Comparison of ENCODE assay signal across 9 cellular contexts in the genomic region with DNA sequence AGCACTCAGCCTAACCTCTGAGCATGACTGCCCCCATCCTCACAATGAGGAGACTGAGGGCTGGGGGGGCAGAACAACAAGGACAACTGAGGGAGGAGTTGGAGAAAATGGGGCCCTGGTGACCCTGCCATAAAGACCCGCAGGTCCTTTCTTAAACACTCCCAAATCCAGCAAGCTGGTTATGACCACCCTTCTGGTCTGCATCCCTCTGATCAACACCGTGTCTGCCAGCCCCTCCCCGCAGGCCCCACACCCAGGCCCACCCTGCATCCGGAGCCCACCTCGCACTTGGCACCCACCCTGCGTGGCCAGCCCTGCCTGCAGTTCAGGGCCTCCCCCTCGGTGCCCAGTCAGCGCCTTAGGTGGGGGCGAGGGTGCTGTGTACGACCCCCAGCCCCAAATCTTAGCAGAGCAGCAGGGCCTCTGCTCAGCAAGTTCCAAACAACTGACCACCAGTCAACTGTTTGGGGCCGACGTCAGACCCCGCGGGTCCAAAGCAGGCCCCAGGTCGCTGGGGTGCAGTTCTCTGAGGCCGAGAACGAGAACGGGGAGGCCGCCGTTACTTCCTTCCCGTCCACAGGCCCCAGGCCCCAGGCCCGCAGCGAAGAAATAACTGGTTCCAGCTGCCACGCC. TPM values are rescaled to one million over a fixed set of nuclear protein-coding genes. Genes with fewer than 3 reads are reported as not detected.
DNase-seq lines count a peak whose midpoint lies in the region; ATAC-seq and TF ChIP-seq lines count a peak whose summit lies in the region.
"Had no signal": no experiment of that assay in that cellular context is flagged by ENCODE, and none has a peak within 500 bp of the region (broad histone marks: within the 10 kb centered on the region; RNA-seq: fewer than 3 reads in every experiment).

No MANE protein-coding gene starts in this region.

- peak overlapping the region; percentile 75 for H3K4me3 Mint-ChIP-seq in stimulated activated naive CD8-positive, alpha-beta T cell treated with anti-CD3 and anti-CD28 coated beads, Interleukin-15, Interleukin-2, amounts not matched to agents 100 ng/mL and 50 ng/mL, for 24 hours

- TF ChIP-seq POLR2A in gastroesophageal sphincter (IDR thresholded peaks at IDR 0.05): no peak
- TF ChIP-seq POLR2A in gastrocnemius medialis (IDR thresholded peaks at IDR 0.05): no peak

- in situ Hi-C loops in gastrocnemius medialis (cut with MboI; ENCODE audit: low sequenced_read_pairs in 4 of 4): loop anchor here in 3 of 4 donors (25.0 kb wide), 3 partner anchors 131 to 1419 kb away; a partner anchor contains a TSS

- peaks cover 62% of the 10 kb centered on the region for H3K4me1 Mint-ChIP-seq in stimulated activated naive CD8-positive, alpha-beta T cell treated with anti-CD3 and anti-CD28 coated beads, Interleukin-15, Interleukin-2, amounts not matched to agents 100 ng/mL and 50 ng/mL, for 24 hours (ENCODE audit: low read depth)

- H3K27me3 Mint-ChIP-seq in stimulated activated naive CD8-positive, alpha-beta T cell treated with anti-CD3 and anti-CD28 coated beads, Interleukin-15, Interleukin-2, amounts not matched to agents 100 ng/mL and 50 ng/mL, for 24 hours: no peaks in the 10 kb centered on the region

- H3K27me3 ChIP-seq in RWPE2 (ENCODE audit: insufficient read depth, poor library complexity, severe bottlenecking) (no peaks in the 10 kb centered on the region), gastroesophageal sphincter (no peaks in the 10 kb centered on the region), gastrocnemius medialis (no peaks in the 10 kb centered on the region)

- no peaks in the 10 kb centered on the region for H3K9me3 Mint-ChIP-seq in stimulated activated naive CD8-positive, alpha-beta T cell treated with anti-CD3 and anti-CD28 coated beads, Interleukin-15, Interleukin-2, amounts not matched to agents 100 ng/mL and 50 ng/mL, for 24 hours

- H3K9me3 ChIP-seq in RWPE2 (ENCODE audit: severe bottlenecking) (no peaks in the 10 kb centered on the region), gastroesophageal sphincter (no peaks in the 10 kb centered on the region), gastrocnemius medialis (no peaks in the 10 kb centered on the region)

- DNase-seq in stimulated activated naive CD8-positive, alpha-beta T cell treated with anti-CD3 and anti-CD28 coated beads, Interleukin-15, Interleukin-2, amounts not matched to agents 100 U/mL and 50 U/mL, for 24 hours: no peak
- DNase-seq in RWPE2 (ENCODE audit: low spot score) (no peak), gastrocnemius medialis (no peak), mesenteric fat pad (ENCODE audit: low spot score) (no peak)

- peak overlapping the region; percentile 76 for H3K27ac Mint-ChIP-seq in stimulated activated naive CD8-positive, alpha-beta T cell treated with anti-CD3 and anti-CD28 coated beads, Interleukin-15, Interleukin-2, amounts not matched to agents 100 ng/mL and 50 ng/mL, for 24 hours

- 16% methylated on average over 3 of the region's 24 CpGs; no CpG with 5 or more reads in 1 of the 2 donors for WGBS in gastroesophageal sphincter (ENCODE audit: low coverage in 1 of 2), 2 donors

- no peak for TF ChIP-seq EP300 in gastroesophageal sphincter (IDR thresholded peaks at IDR 0.05)

- H3K36me3 ChIP-seq in RWPE2 (ENCODE audit: low read depth): no peaks in the 10 kb centered on the region
- H3K36me3 ChIP-seq in gastroesophageal sphincter: no peaks in the 10 kb centered on the region
- H3K36me3 ChIP-seq in gastrocnemius medialis: no peaks in the 10 kb centered on the region

- no peak for TF ChIP-seq CTCF in RWPE2 (IDR thresholded peaks at IDR 0.05; ENCODE audit: poor library complexity, severe bottlenecking)
- no peak for TF ChIP-seq CTCF in gastroesophageal sphincter (IDR thresholded peaks at IDR 0.05)
- no peak for TF ChIP-seq CTCF in gastrocnemius medialis (IDR thresholded peaks at IDR 0.05 in 4 of 5, conservative IDR thresholded peaks at IDR 0.05 in 1 of 5)

- H3K4me1 ChIP-seq in RWPE2 (ENCODE audit: insufficient read depth, poor library complexity, severe bottlenecking) (no peaks in the 10 kb centered on the region), gastroesophageal sphincter (peaks cover 11 to 69% (median 56%) of the 10 kb centered on the region in 3 donors), gastrocnemius medialis (peaks cover 51 to 62% of the 10 kb centered on the region in 2 donors)

- ATAC-seq in stimulated activated naive CD8-positive, alpha-beta T cell treated with anti-CD3 and anti-CD28 coated beads, Interleukin-15, Interleukin-2, amounts not matched to agents 100 U/mL and 50 U/mL, for 24 hours: no peak
- ATAC-seq in RWPE2 (ENCODE audit: low read depth): peak; percentile 19
- no peak for ATAC-seq in gastroesophageal sphincter
- no peak for ATAC-seq in gastrocnemius medialis
- ATAC-seq in GM21529 (IDR thresholded peaks at IDR 0.05; ENCODE audit: unreplicated experiment): no peak
- ATAC-seq in HG03469 (IDR thresholded peaks at IDR 0.05; ENCODE audit: unreplicated experiment): no peak

- H3K36me3 Mint-ChIP-seq in stimulated activated naive CD8-positive, alpha-beta T cell treated with anti-CD3 and anti-CD28 coated beads, Interleukin-15, Interleukin-2, amounts not matched to agents 100 ng/mL and 50 ng/mL, for 24 hours (ENCODE audit: low read depth): no peaks in the 10 kb centered on the region

- intact Hi-C loops in gastrocnemius medialis (cut with DNase I; ENCODE audit: low total_unique reads): loop anchor here (2.0 kb wide), 1 partner anchor 16 kb away; no protein-coding TSS in a partner anchor

- H3K27ac ChIP-seq in RWPE2 (ENCODE audit: poor library complexity, severe bottlenecking): no peak overlapping the region
- peak overlapping the region; percentile 83 to 97 (median 96) for H3K27ac ChIP-seq in gastroesophageal sphincter
- H3K27ac ChIP-seq in gastrocnemius medialis: peak overlapping the region; percentile 87 to 95 (median 94)

- H3K4me3 ChIP-seq in RWPE2 (ENCODE audit: severe bottlenecking) (peak overlapping the region; percentile 51), gastroesophageal sphincter (peak overlapping the region; percentile 77 to 83), gastrocnemius medialis (peak overlapping the region; percentile 72 to 93 (median 80))

RNA-seq across cellular contexts. Expression of a gene that starts 1.2 kb away (rescaled TPM):
- 100 to 1,000 TPM in 1 of 4 donors, 10 to 100 TPM in 3; 44.7 to 105 (median 61.6) TPM for total RNA-seq in gastroesophageal sphincter
- 10 to 100 TPM; 11.4 to 84.6 (median 11.8) TPM for total RNA-seq in gastrocnemius medialis
- 14.3 TPM for total RNA-seq in mesenteric fat pad

RNA-seq across cellular contexts. Expression of a gene that starts 25.2 kb away (rescaled TPM):
- total RNA-seq in gastroesophageal sphincter (not detected), gastrocnemius medialis (1 to 10 TPM in 1 of 4 donors, under 1 TPM in 1, not detected in 2; 0.20 to 3.0 TPM), mesenteric fat pad (not detected)
- total RNA-seq: glomerular endothelial cell had no signal
